In the genomic region with DNA sequence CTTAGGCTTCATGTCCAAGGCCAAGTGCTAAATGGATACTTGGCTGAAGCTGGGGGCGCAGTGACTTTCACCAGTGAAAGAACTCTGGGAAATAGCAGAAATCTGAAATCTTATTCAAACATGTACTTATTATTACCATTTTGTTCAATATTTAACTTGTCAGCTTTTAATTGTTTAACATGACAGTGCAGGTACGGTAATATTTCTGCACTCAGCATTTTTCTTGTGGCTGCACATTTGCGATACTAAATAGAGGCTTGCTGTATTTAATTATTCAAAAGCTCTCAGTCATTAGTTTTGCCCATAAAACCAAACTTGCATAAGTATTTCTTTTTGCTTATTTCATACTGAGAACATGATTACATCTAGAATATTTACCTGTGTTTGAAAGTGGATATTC, we compare ENCODE assay signal across 3 cellular contexts.
TF ChIP-seq lines count a peak whose summit lies in the region.

No MANE protein-coding gene starts in this region.

TF ChIP-seq in A549, 52 proteins besides CTCF, POLR2A, EP300 and RAD21:
- TF ChIP-seq MAFK (IDR thresholded peaks at IDR 0.05; ENCODE audit: partially characterized antibody) (peak; percentile 41), ESRRA (IDR thresholded peaks at IDR 0.05; ENCODE audit: borderline replicate concordance, low read length) (no peak)

TF ChIP-seq in IMR-90, 13 proteins besides CTCF, POLR2A, EP300 and RAD21:
- TF ChIP-seq, protein P1, sequence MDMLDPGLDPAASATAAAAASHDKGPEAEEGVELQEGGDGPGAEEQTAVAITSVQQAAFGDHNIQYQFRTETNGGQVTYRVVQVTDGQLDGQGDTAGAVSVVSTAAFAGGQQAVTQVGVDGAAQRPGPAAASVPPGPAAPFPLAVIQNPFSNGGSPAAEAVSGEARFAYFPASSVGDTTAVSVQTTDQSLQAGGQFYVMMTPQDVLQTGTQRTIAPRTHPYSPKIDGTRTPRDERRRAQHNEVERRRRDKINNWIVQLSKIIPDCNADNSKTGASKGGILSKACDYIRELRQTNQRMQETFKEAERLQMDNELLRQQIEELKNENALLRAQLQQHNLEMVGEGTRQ (IDR thresholded peaks at IDR 0.05; ENCODE audit: low read depth, low read length): no peak
- TF ChIP-seq CHD1 (IDR thresholded peaks at IDR 0.05; ENCODE audit: low read depth, low read length) (no peak), RFX5 (IDR thresholded peaks at IDR 0.05; ENCODE audit: low read depth, low read length) (no peak), CEBPB (IDR thresholded peaks at IDR 0.05; ENCODE audit: low read depth, low read length) (no peak), MAFK (IDR thresholded peaks at IDR 0.05; ENCODE audit: low read depth, low read length) (peak; percentile 44; the same call in 1 of the 2 replicates), NFE2L2 (IDR thresholded peaks at IDR 0.05; ENCODE audit: low read depth, low read length) (no peak), SMC3 (IDR thresholded peaks at IDR 0.05; ENCODE audit: low read depth, low read length) (no peak), MAZ (IDR thresholded peaks at IDR 0.05; ENCODE audit: borderline replicate concordance, low read depth, low read length) (no peak)
- TF ChIP-seq, protein P2, sequence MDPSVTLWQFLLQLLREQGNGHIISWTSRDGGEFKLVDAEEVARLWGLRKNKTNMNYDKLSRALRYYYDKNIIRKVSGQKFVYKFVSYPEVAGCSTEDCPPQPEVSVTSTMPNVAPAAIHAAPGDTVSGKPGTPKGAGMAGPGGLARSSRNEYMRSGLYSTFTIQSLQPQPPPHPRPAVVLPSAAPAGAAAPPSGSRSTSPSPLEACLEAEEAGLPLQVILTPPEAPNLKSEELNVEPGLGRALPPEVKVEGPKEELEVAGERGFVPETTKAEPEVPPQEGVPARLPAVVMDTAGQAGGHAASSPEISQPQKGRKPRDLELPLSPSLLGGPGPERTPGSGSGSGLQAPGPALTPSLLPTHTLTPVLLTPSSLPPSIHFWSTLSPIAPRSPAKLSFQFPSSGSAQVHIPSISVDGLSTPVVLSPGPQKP (IDR thresholded peaks at IDR 0.05; ENCODE audit: borderline replicate concordance, low read depth, low read length): no peak

TF ChIP-seq in K562, 482 proteins besides CTCF, POLR2A, EP300 and RAD21:
- TF ChIP-seq ETS2 (tag; IDR thresholded peaks at IDR 0.05; ENCODE audit: borderline replicate concordance, poor library complexity, severe bottlenecking) (no peak), C11orf30 (IDR thresholded peaks at IDR 0.05; ENCODE audit: low read depth) (peak; percentile 37; the same call in 1 of the 2 replicates), ZNF316 (IDR thresholded peaks at IDR 0.05) (peak; percentile 61; the same call in 1 of the 2 replicates)
